ENCODE assay signal across 13 cellular contexts in the genomic region with DNA sequence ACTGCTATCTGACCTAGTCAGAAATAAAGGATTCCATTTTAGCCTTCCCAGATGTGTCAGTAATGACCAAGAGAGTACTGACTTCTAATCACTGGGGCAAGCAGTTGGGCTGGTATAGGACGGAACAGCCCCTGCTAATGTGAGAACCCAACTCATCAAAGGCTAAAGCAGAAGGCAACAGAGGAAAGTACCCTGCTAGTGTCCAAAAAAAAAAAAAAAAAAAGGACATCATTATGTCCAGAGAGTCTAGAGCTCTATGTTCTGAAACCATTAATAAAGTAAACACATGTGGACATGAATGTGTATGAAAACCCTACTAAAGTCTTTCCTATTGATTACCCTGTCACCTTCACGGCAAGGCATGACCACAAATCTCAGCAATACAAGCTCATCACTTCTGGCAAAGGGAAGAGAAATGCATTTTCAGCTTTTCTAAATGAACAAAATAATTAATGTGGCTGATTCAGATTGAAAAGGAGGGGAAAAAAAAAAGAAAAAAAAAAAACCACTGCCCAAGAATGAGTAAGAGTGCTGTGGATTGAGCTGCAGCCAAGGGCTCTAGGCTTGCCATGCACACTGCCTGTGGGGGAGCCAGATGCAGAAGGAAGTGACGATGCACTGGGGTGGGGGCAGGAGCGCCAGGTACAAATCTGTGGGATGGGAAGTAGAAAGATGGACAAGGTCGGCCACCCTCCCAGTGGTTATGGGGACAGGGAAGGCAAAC.
DNase-seq lines count a peak whose midpoint lies in the region; ATAC-seq lines count a peak whose summit lies in the region.
"Had no signal": no experiment of that assay in that cellular context is flagged by ENCODE, and none has a peak within 500 bp of the region (broad histone marks: within the 10 kb centered on the region; RNA-seq: fewer than 3 reads in every experiment).

No MANE protein-coding gene starts in this region.

- H3K14ac ChIP-seq in neuronal stem cell (ENCODE audit: low read length) = no peak overlapping the region

- peaks cover 97% of the 10 kb centered on the region for H3K36me3 Mint-ChIP-seq in activated T-cell treated with anti-CD3 and anti-CD28 coated beads, Interleukin-2, amount 50 U/mL, for 24 hours (ENCODE audit: low read depth)

- H3K23ac ChIP-seq in neuronal stem cell (ENCODE audit: low read depth, low read length, poor library complexity) = no peak overlapping the region

- H4K91ac ChIP-seq in neuronal stem cell (ENCODE audit: low read depth, low read length, poor library complexity) = no peak overlapping the region

- no peak for ATAC-seq in HG02763 (IDR thresholded peaks at IDR 0.05; ENCODE audit: unreplicated experiment)

- H3K9ac ChIP-seq in neuronal stem cell (ENCODE audit: low read depth, low read length, poor library complexity) = no peak overlapping the region

- H3K4me3 ChIP-seq in neuronal stem cell (ENCODE audit: low read length in 2 of 2) = no peak overlapping the region
- H3K4me3 ChIP-seq: tibial nerve had no signal

- peaks cover 21 to 91% of the 10 kb centered on the region in 2 donors for H3K36me3 ChIP-seq in neuronal stem cell (replicated peaks in 1 of 2; ENCODE audit: control insufficient read depth in 2 of 2, insufficient read depth in 2 of 2, low read length in 2 of 2)

- H3K27ac Mint-ChIP-seq in activated T-cell treated with anti-CD3 and anti-CD28 coated beads, Interleukin-2, amount 50 U/mL, for 24 hours = peak overlapping the region; percentile 78
- H3K27ac Mint-ChIP-seq: progenitor cell of endocrine pancreas had no signal

- H2AFZ ChIP-seq in neuronal stem cell (ENCODE audit: low read length) = no peak overlapping the region

- no peak overlapping the region for H3K4me2 ChIP-seq in neuronal stem cell (ENCODE audit: insufficient read depth, low read length, poor library complexity, severe bottlenecking)

- no peak overlapping the region for H2BK15ac ChIP-seq in neuronal stem cell (ENCODE audit: low read length)

- no peaks in the 10 kb centered on the region for H3K27me3 Mint-ChIP-seq in activated T-cell treated with anti-CD3 and anti-CD28 coated beads, Interleukin-2, amount 50 U/mL, for 24 hours
- H3K27me3 Mint-ChIP-seq: progenitor cell of endocrine pancreas had no signal

- H2AK5ac ChIP-seq in neuronal stem cell (ENCODE audit: low read depth, low read length) = no peak overlapping the region

- no peak for DNase-seq in activated T-cell treated with anti-CD3 and anti-CD28 coated beads, Interleukin-2, amount 50 U/mL, for 24 hours
- DNase-seq in activated T-cell treated with anti-CD3 and anti-CD28 coated beads for 4 hours = no peak
- DNase-seq in M059J (ENCODE audit: low read depth) = peak; percentile 68
- peak; percentile 79 for DNase-seq in astrocyte of the hippocampus (ENCODE audit: low read depth, low spot score)
- no peak for DNase-seq in neuronal stem cell (ENCODE audit: low spot score)
- no peak for DNase-seq in NCI-H1048 (lab: John Stamatoyannopoulos, UW)
- no peak for DNase-seq in DMS79 (lab: John Stamatoyannopoulos, UW)
- DNase-seq: activated CD4-positive, alpha-beta T cell treated with anti-CD3 and anti-CD28 coated beads for 4 hours; aorta; NCI-H2029 had no signal

- H2BK120ac ChIP-seq in neuronal stem cell (ENCODE audit: low read depth, low read length) = no peak overlapping the region

- H3K4me1 Mint-ChIP-seq in activated T-cell treated with anti-CD3 and anti-CD28 coated beads, Interleukin-2, amount 50 U/mL, for 24 hours (ENCODE audit: low read depth) = peaks cover 9% of the 10 kb centered on the region

- no peaks in the 10 kb centered on the region for H3K27me3 ChIP-seq in neuronal stem cell (ENCODE audit: control insufficient read depth in 3 of 3, insufficient read depth in 3 of 3, low read depth in 1 of 3, low read length in 3 of 3)
- H3K27me3 ChIP-seq: tibial nerve had no signal

- no peak overlapping the region for H4K8ac ChIP-seq in neuronal stem cell (ENCODE audit: low read depth, low read length)

- H3K4me3 Mint-ChIP-seq in activated T-cell treated with anti-CD3 and anti-CD28 coated beads, Interleukin-2, amount 50 U/mL, for 24 hours = no peak overlapping the region

- H3K9me3 ChIP-seq in neuronal stem cell (replicated peaks in 1 of 2; ENCODE audit: control insufficient read depth in 2 of 2, insufficient read depth in 1 of 2, low read depth in 1 of 2, low read length in 2 of 2) = no peaks in the 10 kb centered on the region
- H3K9me3 ChIP-seq: tibial nerve had no signal

- no peak overlapping the region for H3K4ac ChIP-seq in neuronal stem cell (ENCODE audit: low read length)

- no peak overlapping the region for H3K27ac ChIP-seq in neuronal stem cell (replicated peaks; ENCODE audit: low read length)
- H3K27ac ChIP-seq: tibial nerve had no signal

- H3K79me1 ChIP-seq in neuronal stem cell (ENCODE audit: low read depth, low read length) = no peaks in the 10 kb centered on the region

- no peak overlapping the region for H2BK12ac ChIP-seq in neuronal stem cell (ENCODE audit: low read length)

- H3K4me1 ChIP-seq in neuronal stem cell (ENCODE audit: control insufficient read depth in 2 of 2, insufficient read depth in 1 of 2, low read depth in 1 of 2, low read length in 2 of 2) = no peaks in the 10 kb centered on the region
- H3K4me1 ChIP-seq: tibial nerve had no signal

- peak overlapping the region; percentile 19 for H3K18ac ChIP-seq in neuronal stem cell (ENCODE audit: low read length)

- no CpG with 5 or more reads among the region's 5 CpGs for WGBS in neuronal stem cell (ENCODE audit: extremely low coverage in 2 of 2, insufficient read length in 2 of 2, insufficient replicate concordance in 1 of 2), 2 donors

- H2BK5ac ChIP-seq in neuronal stem cell (ENCODE audit: low read length) = no peak overlapping the region

- no peaks in the 10 kb centered on the region for H3K9me3 Mint-ChIP-seq in activated T-cell treated with anti-CD3 and anti-CD28 coated beads, Interleukin-2, amount 50 U/mL, for 24 hours

Comparison
In these comparisons a context has a peak if more than half of its experiments do, and no peak if none do; other contexts are left out.
1. DNase-seq: peak in M059J (single experiment) and astrocyte of the hippocampus (single experiment); none in activated T-cell treated with anti-CD3 and anti-CD28 coated beads, Interleukin-2, amount 50 U/mL, for 24 hours (single experiment), activated T-cell treated with anti-CD3 and anti-CD28 coated beads for 4 hours (single experiment), neuronal stem cell (single experiment), NCI-H1048 (single experiment) and DMS79 (single experiment).